8 cellular contexts compared by ENCODE assay signal in the genomic region with DNA sequence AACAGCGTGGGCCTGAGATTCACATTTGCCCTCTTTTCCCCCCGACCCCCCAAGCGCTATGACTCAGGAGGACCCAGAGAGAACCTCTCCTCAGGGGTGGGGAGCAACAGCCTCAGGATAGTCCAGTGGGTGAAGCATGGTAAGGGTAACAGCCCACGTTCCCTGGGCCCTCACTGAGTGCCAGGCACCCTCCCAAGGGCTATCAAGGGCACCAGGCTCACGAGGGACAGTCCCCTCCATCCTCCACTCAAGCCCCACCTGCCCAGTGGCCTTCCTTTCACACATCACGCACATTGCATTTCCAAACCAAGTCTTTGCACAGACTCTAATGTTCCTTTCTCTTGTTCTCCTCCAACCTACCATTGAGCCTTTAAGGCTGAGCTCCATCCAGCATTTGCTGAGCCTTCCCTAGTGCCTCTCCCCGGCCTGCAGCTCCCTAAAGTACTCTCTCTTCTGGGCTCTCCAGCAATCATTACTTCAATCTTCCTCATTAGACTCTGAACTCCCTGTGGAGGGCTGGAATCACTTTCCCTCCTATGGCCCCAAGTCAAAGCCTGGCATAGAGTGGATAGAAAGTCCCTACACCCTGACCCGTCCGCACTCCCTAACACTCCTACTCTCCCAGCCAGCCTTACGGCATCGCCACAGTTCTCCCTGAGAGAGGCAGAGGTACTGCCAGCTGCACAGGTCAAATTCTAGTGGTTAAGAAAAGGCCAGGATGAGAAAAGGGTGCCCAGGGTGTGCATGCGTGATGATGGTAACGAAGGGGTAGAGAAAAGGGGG. TPM values are rescaled to one million over a fixed set of nuclear protein-coding genes. Genes with fewer than 3 reads are reported as not detected.
DNase-seq lines count a peak whose midpoint lies in the region; ATAC-seq and TF ChIP-seq lines count a peak whose summit lies in the region.

No MANE protein-coding gene starts in this region.

- BruUV-seq in Panc1 (replicated peaks; lab: Mats Ljungman, UMichigan) = TSS peak; percentile 68

- peaks cover 30% of the 10 kb centered on the region for H3K4me1 Mint-ChIP-seq in T-helper 2 cell treated with Interferon-gamma antibody and Interleukin-4, amounts not matched to agents 5 μg/mL and 100 μg/mL, for 36 hours (ENCODE audit: low read depth)
- H3K4me1 Mint-ChIP-seq in endothelial cell (ENCODE audit: unreplicated experiment) (peaks cover 20% of the 10 kb centered on the region), neural progenitor cell (peaks cover 33% of the 10 kb centered on the region)

- DNase-seq in T-helper 2 cell treated with Interferon-gamma antibody and Interleukin-4, amounts not matched to agents 5 μg/mL and 100 μg/mL, for 36 hours (ENCODE audit: low spot score) = no peak
- no peak for DNase-seq in T-helper 2 cell
- no peak for DNase-seq in Panc1 (ENCODE audit: low read depth, low spot score)
- no peak for DNase-seq in endothelial cell (ENCODE audit: low spot score)
- DNase-seq in neural progenitor cell (ENCODE audit: low spot score) = peak; percentile 26
- no peak for DNase-seq in NCI-H1930 (lab: John Stamatoyannopoulos, UW)

- ATAC-seq in Panc1 = no peak
- no peak for ATAC-seq in HG03097 (IDR thresholded peaks at IDR 0.05; ENCODE audit: low FRiP score, unreplicated experiment)
- no peak for ATAC-seq in GM18498 (IDR thresholded peaks at IDR 0.05; ENCODE audit: unreplicated experiment)

- H3K27ac ChIP-seq in Panc1 (ENCODE audit: low read length) (peak overlapping the region; percentile 72), neural progenitor cell (no peak overlapping the region)

- H3K36me3 ChIP-seq in Panc1 (ENCODE audit: control insufficient read depth, insufficient read depth, low read length) (no peaks in the 10 kb centered on the region), neural progenitor cell (no peaks in the 10 kb centered on the region)

- H3K4me3 ChIP-seq in Panc1 (ENCODE audit: low read depth in 2 of 2, low read length in 2 of 2) (peak overlapping the region; percentile 63 to 80), neural progenitor cell (peak overlapping the region; percentile 72)

- H3K4me1 ChIP-seq in Panc1 (ENCODE audit: control insufficient read depth, insufficient read depth, low read length) (peaks cover 18% of the 10 kb centered on the region), neural progenitor cell (peaks cover 7% of the 10 kb centered on the region)

- H3K36me3 Mint-ChIP-seq in T-helper 2 cell treated with Interferon-gamma antibody and Interleukin-4, amounts not matched to agents 5 μg/mL and 100 μg/mL, for 36 hours (ENCODE audit: low read depth) = peaks cover 16% of the 10 kb centered on the region
- peaks cover 20% of the 10 kb centered on the region for H3K36me3 Mint-ChIP-seq in endothelial cell (ENCODE audit: low read depth, unreplicated experiment)
- peaks cover 16% of the 10 kb centered on the region for H3K36me3 Mint-ChIP-seq in neural progenitor cell

- POLR2A ChIA-PET in Panc1 (lab: Charles Lee) = no interaction called here

- H2AFZ ChIP-seq in neural progenitor cell (replicated peaks) = peak overlapping the region; percentile 75

- peaks cover 34% of the 10 kb centered on the region for H4K20me1 ChIP-seq in neural progenitor cell (ENCODE audit: low read depth)

- no peaks in the 10 kb centered on the region for H3K9me3 Mint-ChIP-seq in T-helper 2 cell treated with Interferon-gamma antibody and Interleukin-4, amounts not matched to agents 5 μg/mL and 100 μg/mL, for 36 hours
- H3K9me3 Mint-ChIP-seq in endothelial cell (ENCODE audit: unreplicated experiment) (no peaks in the 10 kb centered on the region), neural progenitor cell (no peaks in the 10 kb centered on the region)

- no peaks in the 10 kb centered on the region for H3K27me3 Mint-ChIP-seq in T-helper 2 cell treated with Interferon-gamma antibody and Interleukin-4, amounts not matched to agents 5 μg/mL and 100 μg/mL, for 36 hours (ENCODE audit: low read depth)
- peaks cover 15% of the 10 kb centered on the region for H3K27me3 Mint-ChIP-seq in endothelial cell (ENCODE audit: unreplicated experiment)
- H3K27me3 Mint-ChIP-seq in neural progenitor cell (ENCODE audit: insufficient read depth, low read depth) = peaks cover 2% of the 10 kb centered on the region

- H3K27me3 ChIP-seq in Panc1 (ENCODE audit: control insufficient read depth, insufficient read depth, low read length) (no peaks in the 10 kb centered on the region), neural progenitor cell (no peaks in the 10 kb centered on the region)

- no peaks in the 10 kb centered on the region for H3F3A ChIP-seq in neural progenitor cell (ENCODE audit: low read depth)

- H3K9ac ChIP-seq in neural progenitor cell = peak overlapping the region; percentile 69

- peak overlapping the region; percentile 91 for H3K27ac Mint-ChIP-seq in T-helper 2 cell treated with Interferon-gamma antibody and Interleukin-4, amounts not matched to agents 5 μg/mL and 100 μg/mL, for 36 hours
- no peak overlapping the region for H3K27ac Mint-ChIP-seq in endothelial cell (ENCODE audit: unreplicated experiment)
- H3K27ac Mint-ChIP-seq in neural progenitor cell = peak overlapping the region; percentile 74

- in situ Hi-C loops in Panc1 (cut with HindIII; ENCODE audit: low pct_unique_long_range_greater_than_20kb, low sequenced_read_pairs) = no loop called here

- CTCF ChIA-PET in Panc1 (lab: Charles Lee) = no interaction called here

- H3K79me2 ChIP-seq in neural progenitor cell (ENCODE audit: low read depth) = peaks cover 39% of the 10 kb centered on the region

- intact Hi-C loops in Panc1 (cut with micrococcal nuclease; ENCODE audit: unreplicated experiment) = no loop called here

- peak overlapping the region; percentile 99 for H3K4me2 ChIP-seq in neural progenitor cell

- TF ChIP-seq CTCF in Panc1 (IDR thresholded peaks at IDR 0.05) (no peak), endothelial cell (IDR thresholded peaks at IDR 0.05; ENCODE audit: unreplicated experiment) (no peak), neural progenitor cell (IDR thresholded peaks at IDR 0.05) (no peak)

- H3K4me3 Mint-ChIP-seq in T-helper 2 cell treated with Interferon-gamma antibody and Interleukin-4, amounts not matched to agents 5 μg/mL and 100 μg/mL, for 36 hours = peak overlapping the region; percentile 93
- H3K4me3 Mint-ChIP-seq in endothelial cell (ENCODE audit: unreplicated experiment) (peak overlapping the region; percentile 93), neural progenitor cell (peak overlapping the region; percentile 94)

- H3K9me3 ChIP-seq in Panc1 (ENCODE audit: control insufficient read depth, insufficient read depth, low read depth, low read length) (no peaks in the 10 kb centered on the region), neural progenitor cell (ENCODE audit: low read depth) (no peaks in the 10 kb centered on the region)

RNA-seq across cellular contexts. Expression of a gene that starts 1.0 kb away (rescaled TPM):
- 86.6 TPM for total RNA-seq in Panc1 (2021; ENCODE audit: unreplicated experiment)
- polyA plus RNA-seq in Panc1 (2012; ENCODE audit: insufficient read length) = 125 TPM
- total RNA-seq in endothelial cell (ENCODE audit: unreplicated experiment) = 34.1 TPM
- total RNA-seq in neural progenitor cell (ENCODE audit: low replicate concordance) = 37.5 and 92.3 TPM in 2 replicates

RNA-seq across cellular contexts. Expression of a gene that starts 1.2 kb away (rescaled TPM):
- 42.0 TPM for total RNA-seq in Panc1 (2021; ENCODE audit: unreplicated experiment)
- polyA plus RNA-seq in Panc1 (2012; ENCODE audit: insufficient read length) = 56.7 TPM
- 22.6 TPM for total RNA-seq in endothelial cell (ENCODE audit: unreplicated experiment)
- 4.8 and 16.7 TPM in 2 replicates for total RNA-seq in neural progenitor cell (ENCODE audit: low replicate concordance)

RNA-seq across cellular contexts. Expression of a gene that starts 22.3 kb away (rescaled TPM):
- total RNA-seq in Panc1 (2021; ENCODE audit: unreplicated experiment) (1.4 TPM), endothelial cell (ENCODE audit: unreplicated experiment) (1.1 TPM), neural progenitor cell (ENCODE audit: low replicate concordance) (0.96 TPM in 1 of 2 replicates, not detected in the other)
- polyA plus RNA-seq in Panc1 (2012; ENCODE audit: insufficient read length) = 0.47 TPM

RNA-seq across cellular contexts. Expression of a gene that starts 59.3 kb away (rescaled TPM):
- 90.1 TPM for total RNA-seq in Panc1 (2021; ENCODE audit: unreplicated experiment)
- 56.4 TPM for polyA plus RNA-seq in Panc1 (2012; ENCODE audit: insufficient read length)
- 22.4 TPM for total RNA-seq in endothelial cell (ENCODE audit: unreplicated experiment)
- total RNA-seq in neural progenitor cell (ENCODE audit: low replicate concordance) = 23.2 and 33.9 TPM in 2 replicates

RNA-seq across cellular contexts. Expression of a gene that starts 59.6 kb away (rescaled TPM):
- total RNA-seq in Panc1 (2021; ENCODE audit: unreplicated experiment) (103 TPM), endothelial cell (ENCODE audit: unreplicated experiment) (50.5 TPM), neural progenitor cell (ENCODE audit: low replicate concordance) (32.6 and 40.0 TPM in 2 replicates)
- polyA plus RNA-seq in Panc1 (2012; ENCODE audit: insufficient read length) = 111 TPM
